Comparison of ENCODE assay signal across 10 cellular contexts in genomic region chr6:75317503-75318206, GRCh38. TPM values are rescaled to one million over a fixed set of nuclear protein-coding genes. Genes with fewer than 3 reads are reported as not detected.
A peak's percentile ranks its signal among the peaks of the same experiment; 100 is the strongest.
DNase-seq lines count a peak whose midpoint lies in the region; ATAC-seq and TF ChIP-seq lines count a peak whose summit lies in the region.
"Had no signal": no experiment of that assay in that cellular context is flagged by ENCODE, and none has a peak within 500 bp of the region (broad histone marks: within the 10 kb centered on the region; RNA-seq: fewer than 3 reads in every experiment).

No MANE protein-coding gene starts in this region.

- H3K36me3 ChIP-seq in BJ (ENCODE audit: control insufficient read depth, insufficient read depth, low read length) (no peaks in the 10 kb centered on the region), SJSA1 (no peaks in the 10 kb centered on the region)

- TF ChIP-seq CTCF in BJ (IDR thresholded peaks at IDR 0.05; ENCODE audit: insufficient read depth, low read depth, low read length) (no peak), fibroblast of pulmonary artery (IDR thresholded peaks at IDR 0.05; ENCODE audit: low read length, missing control alignments) (no peak), GM13977 (IDR thresholded peaks at IDR 0.05; ENCODE audit: extremely low read depth, insufficient read depth, missing control alignments) (no peak)

- in situ Hi-C loops in GM13977 (cut with MboI; ENCODE audit: low pct_unique_long_range_greater_than_20kb, low sequenced_read_pairs, unreplicated experiment): no loop called here

- ATAC-seq in GM18858 (IDR thresholded peaks at IDR 0.05; ENCODE audit: unreplicated experiment) (no peak), GM19023 (IDR thresholded peaks at IDR 0.05; ENCODE audit: unreplicated experiment) (no peak), HG03045 (IDR thresholded peaks at IDR 0.05; ENCODE audit: unreplicated experiment) (no peak)
- ATAC-seq: body of pancreas had no signal

- H3K27me3 ChIP-seq in BJ (ENCODE audit: control insufficient read depth, insufficient read depth, low read length) (no peaks in the 10 kb centered on the region; the same call in 1 of the 2 replicates), SJSA1 (replicated peaks) (no peaks in the 10 kb centered on the region)
- H3K27me3 ChIP-seq: body of pancreas had no signal

- H3K9me3 ChIP-seq in SJSA1 (replicated peaks): no peaks in the 10 kb centered on the region
- H3K9me3 ChIP-seq: body of pancreas had no signal

- H3K27ac ChIP-seq in SJSA1: peak overlapping the region; percentile 57
- H3K27ac ChIP-seq: body of pancreas had no signal

- POLR2A ChIA-PET in BJ (lab: Charles Lee): no interaction called here

- DNase-seq in BJ (ENCODE audit: low read depth): peak; percentile 51
- DNase-seq in SJSA1 (ENCODE audit: low read depth in 1 of 2, low spot score in 2 of 2): peak in 1 of 2 experiments; percentile 60
- peak; percentile 83 for DNase-seq in fibroblast of pulmonary artery (ENCODE audit: low read depth)
- DNase-seq in myocyte (ENCODE audit: low read depth): peak; percentile 19
- DNase-seq in GM13977 (ENCODE audit: low spot score): no peak
- DNase-seq: body of pancreas, NCI-H2081 treated with DMSO at 0.1 percent for 48 hours had no signal

- CTCF ChIA-PET in BJ (lab: Yijun Ruan, JAX): interaction anchor here (0.7 kb wide), 1 partner anchor 13 kb away, joined by 5 read pairs; no protein-coding TSS in a partner anchor

- H3K4me3 ChIP-seq in BJ (ENCODE audit: low read depth, low read length): no peak overlapping the region
- no peak overlapping the region for H3K4me3 ChIP-seq in SJSA1
- H3K4me3 ChIP-seq in fibroblast of pulmonary artery (replicated peaks; ENCODE audit: low read depth, low read length): no peak overlapping the region
- H3K4me3 ChIP-seq: body of pancreas had no signal

- H3K4me1 ChIP-seq in SJSA1 (replicated peaks): peaks cover 13% of the 10 kb centered on the region
- H3K4me1 ChIP-seq: body of pancreas had no signal

RNA-seq across cellular contexts. Expression of gene TMEM30A, which starts 33.1 kb away (rescaled TPM):
- 11.4 and 38.1 TPM in 2 replicates for polyA plus RNA-seq in BJ (2011; rRNA removed)
- 15.0 and 19.6 TPM in 2 replicates for polyA minus RNA-seq in BJ (2011; rRNA and poly(A)+ RNA removed)
- total RNA-seq in SJSA1 (2014; rRNA removed; shearing (Covaris generic)): 177 and 253 TPM in 2 replicates
- total RNA-seq in myocyte: 118 and 119 TPM in 2 replicates
- 68.6 TPM for polyA plus RNA-seq in myocyte (2012)
